ENCODE assay signal across 8 cellular contexts in genomic region chr17:59107306-59107670, GRCh38. TPM values are rescaled to one million over a fixed set of nuclear protein-coding genes. Genes with fewer than 3 reads are reported as not detected.
DNase-seq lines count a peak whose midpoint lies in the region; ATAC-seq and TF ChIP-seq lines count a peak whose summit lies in the region.

No MANE protein-coding gene starts in this region.

- TF ChIP-seq POLR2A in NB4 (IDR thresholded peaks at IDR 0.05; ENCODE audit: extremely low read depth, insufficient read length) = no peak

- DNase-seq in CD14-positive monocyte (ENCODE audit: low spot score) (no peak), NB4 (ENCODE audit: low read depth) (no peak), neural crest cell (ENCODE audit: low read depth, low spot score) (no peak), G401 (ENCODE audit: low spot score) (no peak), AG08395 (ENCODE audit: low spot score) (no peak)
- no peak for DNase-seq in effector memory CD4-positive, alpha-beta T cell

- ATAC-seq in HG03520 (IDR thresholded peaks at IDR 0.05; ENCODE audit: unreplicated experiment) = no peak
- ATAC-seq in HG02840 (IDR thresholded peaks at IDR 0.05; ENCODE audit: low FRiP score, unreplicated experiment) = no peak

- TF ChIP-seq CTCF in CD14-positive monocyte (IDR thresholded peaks at IDR 0.05) (no peak), NB4 (IDR thresholded peaks at IDR 0.05; ENCODE audit: low read depth, low read length) (no peak), neural crest cell (conservative IDR thresholded peaks at IDR 0.05) (no peak)

- H3K36me3 ChIP-seq in effector memory CD4-positive, alpha-beta T cell (ENCODE audit: control insufficient read depth, insufficient read depth, low read length) = peaks cover 9% of the 10 kb centered on the region

- H3K27ac Mint-ChIP-seq in CD14-positive monocyte (peak overlapping the region; percentile 63 to 94 (median 91)), neural crest cell (ENCODE audit: unreplicated experiment) (peak overlapping the region; percentile 94)

- no peaks in the 10 kb centered on the region for H3K9me3 Mint-ChIP-seq in CD14-positive monocyte
- no peaks in the 10 kb centered on the region for H3K9me3 Mint-ChIP-seq in neural crest cell

- H3K36me3 Mint-ChIP-seq in CD14-positive monocyte (peaks cover 13 to 33% of the 10 kb centered on the region in 2 donors), neural crest cell (ENCODE audit: low read depth) (peaks cover 14% of the 10 kb centered on the region)

- H3K27me3 Mint-ChIP-seq in CD14-positive monocyte (ENCODE audit: low read depth in 3 of 3) (no peaks in the 10 kb centered on the region), neural crest cell (ENCODE audit: low read depth) (peaks cover 3% of the 10 kb centered on the region)

- peak overlapping the region; percentile 91 to 95 for H3K4me3 Mint-ChIP-seq in CD14-positive monocyte
- peak overlapping the region; percentile 93 for H3K4me3 Mint-ChIP-seq in neural crest cell

- in situ Hi-C loops in G401 (cut with HindIII; ENCODE audit: low sequenced_read_pairs) = no loop called here

- H3K4me1 Mint-ChIP-seq in CD14-positive monocyte (peaks cover 20% of the 10 kb centered on the region), neural crest cell (peaks cover 31% of the 10 kb centered on the region)

- H3K4me1 ChIP-seq in effector memory CD4-positive, alpha-beta T cell (ENCODE audit: control insufficient read depth, insufficient read depth, low read length, poor library complexity, severe bottlenecking) = peaks cover 9% of the 10 kb centered on the region

- intact Hi-C loops in CD14-positive monocyte (cut with micrococcal nuclease) = loop anchor here (2.0 kb wide), 1 partner anchor 48 kb away; the partner anchor contains the start of genes PRR11 (in 2 of the 2) and SKA2 (in 2 of the 2)

- H3K9me3 ChIP-seq in effector memory CD4-positive, alpha-beta T cell (ENCODE audit: control insufficient read depth, low read length) = no peaks in the 10 kb centered on the region

- H3K27me3 ChIP-seq in effector memory CD4-positive, alpha-beta T cell (replicated peaks; ENCODE audit: control insufficient read depth, insufficient read depth, low read length, poor library complexity, severe bottlenecking) = no peaks in the 10 kb centered on the region

- H3K27ac ChIP-seq in effector memory CD4-positive, alpha-beta T cell (ENCODE audit: insufficient read depth, low read length, poor library complexity, severe bottlenecking) = peak overlapping the region; percentile 29

- H3K4me3 ChIP-seq in NB4 (ENCODE audit: low read depth, low read length) = peak overlapping the region; percentile 87
- H3K4me3 ChIP-seq in effector memory CD4-positive, alpha-beta T cell (ENCODE audit: insufficient read depth, low read depth, low read length, poor library complexity, severe bottlenecking) = peak overlapping the region; percentile 52

RNA-seq across cellular contexts. Expression of gene TRIM37, which starts 0.6 kb away (rescaled TPM):
- 1 to 10 TPM; 2.7 to 5.3 TPM for polyA plus RNA-seq in CD14-positive monocyte
- 38.6 and 39.0 TPM in 2 replicates for total RNA-seq in neural crest cell
- 34.1 and 36.6 TPM in 2 replicates for total RNA-seq in G401 (2014; rRNA removed; shearing (Covaris generic))

RNA-seq across cellular contexts. Expression of gene SKA2, which starts 47.7 kb away (rescaled TPM):
- polyA plus RNA-seq in CD14-positive monocyte = 10 to 100 TPM; 19.2 to 20.4 TPM
- 119 and 128 TPM in 2 replicates for total RNA-seq in neural crest cell
- total RNA-seq in G401 (2014; rRNA removed; shearing (Covaris generic)) = 163 and 181 TPM in 2 replicates

RNA-seq across cellular contexts. Expression of gene PRR11, which starts 48.3 kb away (rescaled TPM):
- 1 to 10 TPM; 1.1 to 1.7 TPM for polyA plus RNA-seq in CD14-positive monocyte
- total RNA-seq in neural crest cell = 77.2 and 78.8 TPM in 2 replicates
- total RNA-seq in G401 (2014; rRNA removed; shearing (Covaris generic)) = 17.7 and 25.8 TPM in 2 replicates
